In the genomic region with DNA sequence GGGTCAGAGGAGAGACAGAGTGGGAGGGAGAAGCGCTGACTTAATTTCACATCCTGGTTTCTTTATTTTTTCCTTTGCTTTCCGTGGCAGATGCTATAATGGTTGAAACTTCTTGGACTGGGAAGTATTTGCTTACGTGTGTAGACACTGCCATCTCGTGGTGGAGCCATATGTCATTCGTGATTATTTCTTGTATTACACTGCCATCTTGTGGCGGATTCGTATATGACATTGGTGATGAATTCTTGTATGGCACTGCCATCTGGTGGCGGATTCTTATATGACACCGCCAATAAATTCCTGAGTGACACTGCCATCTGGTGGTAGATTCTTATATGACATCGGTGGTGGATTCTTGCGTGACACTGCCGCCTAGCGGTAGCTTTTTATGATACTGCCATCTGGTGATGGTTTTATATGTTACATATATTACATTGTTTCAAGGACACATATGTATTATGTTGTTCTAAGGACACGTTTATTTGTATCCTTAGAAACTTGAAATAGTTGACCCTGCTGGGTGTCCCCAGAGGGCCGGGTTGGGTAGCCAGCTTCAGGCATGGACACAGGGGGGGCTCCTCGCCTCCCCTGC, we compare ENCODE assay signal across 8 cellular contexts. TPM values are rescaled to one million over a fixed set of nuclear protein-coding genes. Genes with fewer than 3 reads are reported as not detected.
DNase-seq lines count a peak whose midpoint lies in the region; ATAC-seq, FAIRE-seq and TF ChIP-seq lines count a peak whose summit lies in the region.

No MANE protein-coding gene starts in this region.

- TF ChIP-seq CTCF in dorsolateral prefrontal cortex (IDR thresholded peaks at IDR 0.05 in 54 of 56, conservative IDR thresholded peaks at IDR 0.05 in 2 of 56; ENCODE audit: low read depth in 1 of 56, partially characterized antibody in 56 of 56), result peak; percentile 99 to 100 (median 100)
- TF ChIP-seq CTCF in lower lobe of right lung (IDR thresholded peaks at IDR 0.05), result peak; percentile 96

- no peaks in the 10 kb centered on the region for H3K27me3 Mint-ChIP-seq in activated CD4-positive, alpha-beta memory T cell treated with anti-CD3 and anti-CD28 coated beads for 36 hours

- FAIRE-seq in A204.1 (lab: Jason Lieb, UNC), result peak; percentile 99

- H3K36me3 Mint-ChIP-seq in activated CD4-positive, alpha-beta memory T cell treated with anti-CD3 and anti-CD28 coated beads for 36 hours, result peaks cover 8% of the 10 kb centered on the region

- H3K27ac ChIP-seq in dorsolateral prefrontal cortex, result peak overlapping the region in 41 of 59 donors; percentile 2 to 76 (median 46)
- H3K27ac ChIP-seq in lower lobe of right lung, result no peak overlapping the region

- H3K4me1 ChIP-seq in lower lobe of right lung, result peaks cover 24% of the 10 kb centered on the region

- peaks cover 21% of the 10 kb centered on the region for H3K36me3 ChIP-seq in lower lobe of right lung

- H3K27ac Mint-ChIP-seq in activated CD4-positive, alpha-beta memory T cell treated with anti-CD3 and anti-CD28 coated beads for 36 hours, result peak overlapping the region; percentile 71

- H3K4me3 Mint-ChIP-seq in activated CD4-positive, alpha-beta memory T cell treated with anti-CD3 and anti-CD28 coated beads for 36 hours, result no peak overlapping the region

- H3K9me3 ChIP-seq in lower lobe of right lung, result no peaks in the 10 kb centered on the region

- H3K4me3 ChIP-seq in dorsolateral prefrontal cortex (no peak overlapping the region), lower lobe of right lung (no peak overlapping the region)

- peaks cover 0 to 16% (median 0%) of the 10 kb centered on the region in 45 donors for H3K27me3 ChIP-seq in dorsolateral prefrontal cortex
- H3K27me3 ChIP-seq in lower lobe of right lung (ENCODE audit: low read depth), result no peaks in the 10 kb centered on the region

- POLR2A ChIA-PET in activated CD4-positive, alpha-beta memory T cell treated with anti-CD3 and anti-CD28 coated beads for 36 hours (lab: Charles Lee), result no interaction called here

- peaks cover 19% of the 10 kb centered on the region for H3K4me1 Mint-ChIP-seq in activated CD4-positive, alpha-beta memory T cell treated with anti-CD3 and anti-CD28 coated beads for 36 hours (ENCODE audit: low read depth)

- H3K9me3 Mint-ChIP-seq in activated CD4-positive, alpha-beta memory T cell treated with anti-CD3 and anti-CD28 coated beads for 36 hours, result no peaks in the 10 kb centered on the region

- CTCF ChIA-PET in activated CD4-positive, alpha-beta memory T cell treated with anti-CD3 and anti-CD28 coated beads for 36 hours (lab: Charles Lee), result interaction anchor here (0.6 to 5.2 kb wide), 39 partner anchors 13 to 1381 kb away, joined by 3 to 121 read pairs (median 4); no protein-coding TSS in a partner anchor

- intact Hi-C loops in activated CD4-positive, alpha-beta memory T cell treated with anti-CD3 and anti-CD28 coated beads for 36 hours (cut with micrococcal nuclease), result loop anchor here (1.0 to 10.0 kb wide), 9 partner anchors 37 to 1375 kb away; partner anchors contain the start of gene TBL1X
- intact Hi-C loops in dorsolateral prefrontal cortex (cut with DNase I), result loop anchor here (1.0 to 5.0 kb wide), 3 partner anchors 123 to 237 kb away; no protein-coding TSS in a partner anchor
- intact Hi-C loops in lower lobe of right lung (cut with DNase I), result loop anchor here (10.0 kb wide), 1 partner anchor 105 kb away; no protein-coding TSS in a partner anchor

- peak; percentile 72 for ATAC-seq in GM18517 (IDR thresholded peaks at IDR 0.05; ENCODE audit: unreplicated experiment)
- peak; percentile 50 for ATAC-seq in HG03439 (IDR thresholded peaks at IDR 0.05; ENCODE audit: unreplicated experiment)
- peak; percentile 82 to 97 for ATAC-seq in lower lobe of right lung

- DNase-seq in NCI-H69 (lab: John Stamatoyannopoulos, UW) (peak; percentile 79), dorsolateral prefrontal cortex (peak in 6 of 10 donors; percentile 49 to 86 (median 68)), lower lobe of right lung (no peak)
- peak; percentile 72 for DNase-seq in activated CD4-positive, alpha-beta memory T cell treated with anti-CD3 and anti-CD28 coated beads for 36 hours
- peak; percentile 28 to 35 for DNase-seq in stimulated activated CD8-positive, alpha-beta memory T cell treated with anti-CD3 and anti-CD28 coated beads, Interleukin-15, amount 100 ng/mL, for 4 hours (ENCODE audit: low read depth in 2 of 2)

RNA-seq across cellular contexts. Expression of gene CLCN4, which starts 37.3 kb away (rescaled TPM):
- total RNA-seq in activated CD4-positive, alpha-beta memory T cell treated with anti-CD3 and anti-CD28 coated beads for 36 hours, result not detected
- total RNA-seq in dorsolateral prefrontal cortex (100 to 1,000 TPM in 11 of 120 experiments, 10 to 100 TPM in 109; 37.8 to 131 (median 77.3) TPM), lower lobe of right lung (13.8 TPM)

Comparison
In these comparisons a context has a peak if more than half of its experiments do, and no peak if none do; other contexts are left out.
1. RNA of gene CLCN4, which starts 37.3 kb away (total RNA-seq): 37.8 to 131 TPM in dorsolateral prefrontal cortex and 13.8 TPM in lower lobe of right lung (single experiment); not detected in activated CD4-positive, alpha-beta memory T cell treated with anti-CD3 and anti-CD28 coated beads for 36 hours; every median in the first group is over 10 times any median in the second.
2. Peak in every context shown above with its lines, with median percentiles within 50 percentile points of each other: ATAC-seq.